ENCODE assay signal across 10 cellular contexts in genomic region chr2:235416816-235417499, GRCh38.
DNase-seq lines count a peak whose midpoint lies in the region; ATAC-seq lines count a peak whose summit lies in the region.
"Had no signal": no experiment of that assay in that cellular context is flagged by ENCODE, and none has a peak within 500 bp of the region (broad histone marks: within the 10 kb centered on the region; RNA-seq: fewer than 3 reads in every experiment).

No MANE protein-coding gene starts in this region.

- no peak overlapping the region for H3K9ac ChIP-seq in BLaER1 treated with 17β-estradiol and CSF1 and Interleukin-3, amounts not matched to agents 10 nM and 100 nM

- peaks cover 0 to 9% (median 0%) of the 10 kb centered on the region in 11 experiments; a peak in 4 of 22 replicates for H3K9me3 ChIP-seq in BLaER1 treated with 17β-estradiol and CSF1 and Interleukin-3, amounts not matched to agents 10 nM and 100 nM (replicated peaks in 1 of 11)

- H3K4me3 ChIP-seq in BLaER1 treated with 17β-estradiol and CSF1 and Interleukin-3, amounts not matched to agents 10 nM and 100 nM = no peak overlapping the region

- H3K27ac ChIP-seq in BLaER1 treated with 17β-estradiol and CSF1 and Interleukin-3, amounts not matched to agents 10 nM and 100 nM = peak overlapping the region in 2 of 11 experiments; percentile 7 to 11; a peak in 1 of 22 replicates

- peaks cover 10 to 18% (median 13%) of the 10 kb centered on the region in 10 experiments for H3K4me1 ChIP-seq in BLaER1 treated with 17β-estradiol and CSF1 and Interleukin-3, amounts not matched to agents 10 nM and 100 nM

- H4K20me1 ChIP-seq in BLaER1 treated with 17β-estradiol and CSF1 and Interleukin-3, amounts not matched to agents 10 nM and 100 nM = no peaks in the 10 kb centered on the region

- H3K36me3 ChIP-seq in BLaER1 treated with 17β-estradiol and CSF1 and Interleukin-3, amounts not matched to agents 10 nM and 100 nM = no peaks in the 10 kb centered on the region

- no peaks in the 10 kb centered on the region for H3K27me3 ChIP-seq in BLaER1 treated with 17β-estradiol and CSF1 and Interleukin-3, amounts not matched to agents 10 nM and 100 nM

- H3K4me2 ChIP-seq in BLaER1 treated with 17β-estradiol and CSF1 and Interleukin-3, amounts not matched to agents 10 nM and 100 nM = peak overlapping the region; percentile 32 to 66 (median 52)

- no peak for ATAC-seq in HG02642 (IDR thresholded peaks at IDR 0.05; ENCODE audit: poor library complexity, unreplicated experiment)

- DNase-seq in NCI-H2196 (lab: John Stamatoyannopoulos, UW; ENCODE audit: unreplicated experiment) (peak; percentile 27), fibroblast of gingiva (ENCODE audit: low read depth) (peak; percentile 66), myocyte (ENCODE audit: low read depth) (peak; percentile 20), NCI-H2107 treated with DMSO at 0.1 percent for 48 hours (lab: John Stamatoyannopoulos, UW; ENCODE audit: unreplicated experiment) (no peak), NCI-H524 treated with DMSO at 0.1 percent for 48 hours (lab: John Stamatoyannopoulos, UW) (no peak), superior temporal gyrus (ENCODE audit: extremely low spot score) (no peak)
- DNase-seq: activated T-cell treated with anti-CD3 and anti-CD28 coated beads, Interleukin-2, amount 50 U/mL, for 24 hours; stimulated activated CD4-positive, alpha-beta T cell treated with anti-CD3 and anti-CD28 coated beads, Interleukin-4, amount 100 ng/mL, for 4 hours had no signal

Comparison
In these comparisons a context has a peak if more than half of its experiments do, and no peak if none do; other contexts are left out.
1. DNase-seq: peak in NCI-H2196 (single experiment), fibroblast of gingiva (single experiment) and myocyte (single experiment); none in NCI-H2107 treated with DMSO at 0.1 percent for 48 hours (single experiment), NCI-H524 treated with DMSO at 0.1 percent for 48 hours (single experiment) and superior temporal gyrus (single experiment).